8 cellular contexts compared by ENCODE assay signal in genomic region chr7:142632291-142633134, GRCh38.
DNase-seq lines count a peak whose midpoint lies in the region; ATAC-seq and TF ChIP-seq lines count a peak whose summit lies in the region.

No MANE protein-coding gene starts in this region.

- DNase-seq in DMS53 (lab: John Stamatoyannopoulos, UW) (peak; percentile 77), GM20000 (ENCODE audit: low spot score) (peak; percentile 74), NT2/D1 (ENCODE audit: low read depth, low spot score) (peak; percentile 71), activated T-cell treated with anti-CD3 and anti-CD28 coated beads for 24 hours (ENCODE audit: low read depth) (peak; percentile 20), esophagus squamous epithelium (lab: John Stamatoyannopoulos, UW) (no peak), tibial artery (no peak)

- no peaks in the 10 kb centered on the region for H3K36me3 ChIP-seq in NT2/D1 (ENCODE audit: insufficient read depth, insufficient read length, low read length)
- H3K36me3 ChIP-seq in esophagus squamous epithelium = no peaks in the 10 kb centered on the region
- no peaks in the 10 kb centered on the region for H3K36me3 ChIP-seq in tibial artery

- ATAC-seq in HG03575 (IDR thresholded peaks at IDR 0.05; ENCODE audit: extremely low read depth, insufficient number of reproducible peaks, low FRiP score, unreplicated experiment) = peak; percentile 71

- no peaks in the 10 kb centered on the region for H3K36me3 Mint-ChIP-seq in nephron (ENCODE audit: low read depth)

- no peak overlapping the region for H3K4me3 Mint-ChIP-seq in nephron

- peaks cover 2% of the 10 kb centered on the region for H3K9me3 Mint-ChIP-seq in nephron

- 23 to 36% methylated on average over 10 to 17 of the region's 17 CpGs for WGBS in esophagus squamous epithelium, 2 donors

- H3K27me3 ChIP-seq in NT2/D1 (ENCODE audit: insufficient read depth, insufficient read length) = peaks cover 14% of the 10 kb centered on the region
- peaks cover 0 to 42% (median 0%) of the 10 kb centered on the region in 4 donors for H3K27me3 ChIP-seq in esophagus squamous epithelium
- peaks cover 0 to 17% of the 10 kb centered on the region in 2 donors for H3K27me3 ChIP-seq in tibial artery

- H3K27me3 Mint-ChIP-seq in nephron (ENCODE audit: low read depth) = peaks cover 34% of the 10 kb centered on the region

- peak; percentile 31 for TF ChIP-seq CTCF in GM20000 (IDR thresholded peaks at IDR 0.05; ENCODE audit: extremely low read depth, missing control alignments)
- peak; percentile 53 to 72 (median 70) for TF ChIP-seq CTCF in esophagus squamous epithelium (IDR thresholded peaks at IDR 0.05)
- peak; percentile 77 to 79 (median 78) for TF ChIP-seq CTCF in nephron (IDR thresholded peaks at IDR 0.05; ENCODE audit: unreplicated experiment in 3 of 3)
- peak; percentile 58 to 59 for TF ChIP-seq CTCF in tibial artery (IDR thresholded peaks at IDR 0.05)

- H3K27ac ChIP-seq in esophagus squamous epithelium (no peak overlapping the region), tibial artery (no peak overlapping the region)

- H3K9me3 ChIP-seq in NT2/D1 (ENCODE audit: insufficient read depth, low read length) (no peaks in the 10 kb centered on the region; the same call in 1 of the 2 replicates), esophagus squamous epithelium (no peaks in the 10 kb centered on the region), tibial artery (no peaks in the 10 kb centered on the region)

- no peaks in the 10 kb centered on the region for H3K4me1 Mint-ChIP-seq in nephron

- no peak overlapping the region for H3K27ac Mint-ChIP-seq in nephron

- intact Hi-C loops in esophagus squamous epithelium (cut with DNase I) (no loop called here), tibial artery (cut with DNase I; ENCODE audit: low total_unique reads) (loop anchor here (5.0 kb wide), 1 partner anchor 150 kb away; no protein-coding TSS in a partner anchor)

- TF ChIP-seq POLR2A in esophagus squamous epithelium (IDR thresholded peaks at IDR 0.05) = no peak

- H3K9ac ChIP-seq in NT2/D1 (ENCODE audit: insufficient read length, low read depth) = no peak overlapping the region

- no peaks in the 10 kb centered on the region for H3K4me1 ChIP-seq in NT2/D1 (ENCODE audit: insufficient read depth, insufficient read length)
- no peaks in the 10 kb centered on the region for H3K4me1 ChIP-seq in esophagus squamous epithelium
- no peaks in the 10 kb centered on the region for H3K4me1 ChIP-seq in tibial artery

- H3K4me3 ChIP-seq in NT2/D1 (ENCODE audit: insufficient read length, low read depth) (no peak overlapping the region), esophagus squamous epithelium (no peak overlapping the region), tibial artery (no peak overlapping the region)

Comparison
In these comparisons a context has a peak if more than half of its experiments do, and no peak if none do; other contexts are left out.
1. DNase-seq: peak in DMS53 (single experiment), GM20000 (single experiment), NT2/D1 (single experiment) and activated T-cell treated with anti-CD3 and anti-CD28 coated beads for 24 hours (single experiment); none in esophagus squamous epithelium (single experiment) and tibial artery (0 of 2).
2. Peak in every context shown above with its lines, with median percentiles within 50 percentile points of each other: CTCF ChIP-seq.